Comparison of ENCODE assay signal across 8 cellular contexts in the genomic region with DNA sequence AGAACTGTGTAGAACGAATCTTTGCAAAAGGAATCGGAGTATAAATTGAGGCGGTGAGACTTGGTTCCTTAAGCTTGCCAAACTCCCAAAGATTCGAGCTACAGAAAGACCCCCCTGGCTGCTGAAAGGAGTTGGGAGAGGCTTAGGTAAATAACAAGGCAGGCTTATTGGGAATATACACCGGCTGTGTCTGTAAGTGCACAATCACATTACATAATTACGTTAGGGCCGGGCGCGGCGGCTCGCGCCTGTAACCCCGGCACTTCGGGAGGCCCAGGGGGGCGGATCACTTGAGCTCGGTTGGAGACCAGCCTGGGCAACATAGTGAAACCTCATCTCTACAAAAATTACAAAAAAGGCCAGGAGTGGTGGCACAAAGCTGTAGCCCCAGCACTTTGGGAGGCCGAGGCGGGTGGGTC. TPM values are rescaled to one million over a fixed set of nuclear protein-coding genes. Genes with fewer than 3 reads are reported as not detected.
DNase-seq lines count a peak whose midpoint lies in the region; ATAC-seq and TF ChIP-seq lines count a peak whose summit lies in the region.

No MANE protein-coding gene starts in this region.

- peak overlapping the region; percentile 29 to 78 (median 62) for H3K9ac ChIP-seq in BLaER1 treated with 17β-estradiol and CSF1 and Interleukin-3, amounts not matched to agents 10 nM and 100 nM
- no peak overlapping the region for H3K9ac ChIP-seq in HUES6 (ENCODE audit: low read length)

- H3K4me3 Mint-ChIP-seq in T-helper 1 cell treated with Interleukin-12 subunit alpha and Interleukin-12 subunit beta and Interleukin-4 antibody, amounts not matched to agents 30 μg/mL and 1 μg/mL, for 36 hours: peak overlapping the region; percentile 87

- H3K27ac Mint-ChIP-seq in T-helper 1 cell treated with Interleukin-12 subunit alpha and Interleukin-12 subunit beta and Interleukin-4 antibody, amounts not matched to agents 30 μg/mL and 1 μg/mL, for 36 hours: no peak overlapping the region

- H4K20me1 ChIP-seq in BLaER1 treated with 17β-estradiol and CSF1 and Interleukin-3, amounts not matched to agents 10 nM and 100 nM: peaks cover 0 to 10% (median 0%) of the 10 kb centered on the region in 11 experiments; a peak in 4 of 22 replicates

- peak overlapping the region; percentile 45 to 69 (median 56) for H3K4me3 ChIP-seq in BLaER1 treated with 17β-estradiol and CSF1 and Interleukin-3, amounts not matched to agents 10 nM and 100 nM
- peak overlapping the region; percentile 64 for H3K4me3 ChIP-seq in HUES6 (ENCODE audit: low read depth, low read length)
- H3K4me3 ChIP-seq in fibroblast of mammary gland (ENCODE audit: control insufficient read depth, low read depth, low read length): peak overlapping the region; percentile 58
- H3K4me3 ChIP-seq in psoas muscle: peak overlapping the region; percentile 56

- H3K27ac ChIP-seq in BLaER1 treated with 17β-estradiol and CSF1 and Interleukin-3, amounts not matched to agents 10 nM and 100 nM: peak overlapping the region in 8 of 11 experiments; percentile 1 to 42 (median 20); a peak in 7 of 22 replicates
- H3K27ac ChIP-seq in HUES6 (ENCODE audit: low read depth, low read length) (no peak overlapping the region), psoas muscle (no peak overlapping the region)

- peak overlapping the region; percentile 83 to 99 (median 94) for H3K4me2 ChIP-seq in BLaER1 treated with 17β-estradiol and CSF1 and Interleukin-3, amounts not matched to agents 10 nM and 100 nM

- peak in 3 of 4 donors; percentile 2 to 39 (median 23) for ATAC-seq in psoas muscle
- no peak for ATAC-seq in GM21576 (IDR thresholded peaks at IDR 0.05; ENCODE audit: unreplicated experiment)
- no peak for ATAC-seq in GM18520 (IDR thresholded peaks at IDR 0.05; ENCODE audit: unreplicated experiment)
- ATAC-seq in HG02610 (IDR thresholded peaks at IDR 0.05; ENCODE audit: unreplicated experiment): no peak

- peaks cover 0 to 7% (median 0%) of the 10 kb centered on the region in 11 experiments; a peak in 4 of 22 replicates for H3K36me3 ChIP-seq in BLaER1 treated with 17β-estradiol and CSF1 and Interleukin-3, amounts not matched to agents 10 nM and 100 nM
- H3K36me3 ChIP-seq in HUES6 (ENCODE audit: control insufficient read depth, insufficient read depth, low read length) (no peaks in the 10 kb centered on the region), psoas muscle (ENCODE audit: insufficient read depth in 1 of 2, low read depth in 1 of 2) (no peaks in the 10 kb centered on the region)

- peaks cover 20% of the 10 kb centered on the region for H3K27me3 Mint-ChIP-seq in T-helper 1 cell treated with Interleukin-12 subunit alpha and Interleukin-12 subunit beta and Interleukin-4 antibody, amounts not matched to agents 30 μg/mL and 1 μg/mL, for 36 hours (ENCODE audit: low read depth)

- H3K36me3 Mint-ChIP-seq in T-helper 1 cell treated with Interleukin-12 subunit alpha and Interleukin-12 subunit beta and Interleukin-4 antibody, amounts not matched to agents 30 μg/mL and 1 μg/mL, for 36 hours (ENCODE audit: low read depth): no peaks in the 10 kb centered on the region

- H3K4me1 Mint-ChIP-seq in T-helper 1 cell treated with Interleukin-12 subunit alpha and Interleukin-12 subunit beta and Interleukin-4 antibody, amounts not matched to agents 30 μg/mL and 1 μg/mL, for 36 hours (ENCODE audit: low read depth): peaks cover 13% of the 10 kb centered on the region

- 11 to 13% (median 11%) methylated on average over 18 of the region's 18 CpGs for WGBS in psoas muscle, 3 donors

- intact Hi-C loops in psoas muscle (cut with DNase I): loop anchor here in 1 of 2 donors (5.0 kb wide), 1 partner anchor 86 kb away; no protein-coding TSS in a partner anchor

- H3K9me3 ChIP-seq in BLaER1 treated with 17β-estradiol and CSF1 and Interleukin-3, amounts not matched to agents 10 nM and 100 nM (replicated peaks in 1 of 11): no peaks in the 10 kb centered on the region
- H3K9me3 ChIP-seq in HUES6 (ENCODE audit: control insufficient read depth, insufficient read depth, low read depth, low read length) (no peaks in the 10 kb centered on the region), psoas muscle (no peaks in the 10 kb centered on the region)

- DNase-seq in fibroblast of mammary gland (ENCODE audit: low read depth) (peak; percentile 22), psoas muscle (no peak)

- H3K4me1 ChIP-seq in BLaER1 treated with 17β-estradiol and CSF1 and Interleukin-3, amounts not matched to agents 10 nM and 100 nM: peaks cover 15 to 22% (median 19%) of the 10 kb centered on the region in 10 experiments
- peaks cover 15% of the 10 kb centered on the region for H3K4me1 ChIP-seq in HUES6 (ENCODE audit: control insufficient read depth, insufficient read depth, low read length)
- H3K4me1 ChIP-seq in psoas muscle: peaks cover 8% of the 10 kb centered on the region

- H3K9me3 Mint-ChIP-seq in T-helper 1 cell treated with Interleukin-12 subunit alpha and Interleukin-12 subunit beta and Interleukin-4 antibody, amounts not matched to agents 30 μg/mL and 1 μg/mL, for 36 hours: no peaks in the 10 kb centered on the region

- peaks cover 0 to 19% (median 13%) of the 10 kb centered on the region in 11 experiments; a peak in 12 of 22 replicates for H3K27me3 ChIP-seq in BLaER1 treated with 17β-estradiol and CSF1 and Interleukin-3, amounts not matched to agents 10 nM and 100 nM
- H3K27me3 ChIP-seq in HUES6 (ENCODE audit: control insufficient read depth, insufficient read depth, low read length): peaks cover 5% of the 10 kb centered on the region; the same call in 1 of the 2 replicates
- peaks cover 0 to 9% (median 0%) of the 10 kb centered on the region in 3 donors for H3K27me3 ChIP-seq in psoas muscle (ENCODE audit: insufficient read depth in 3 of 3, low read length in 2 of 3)

- no peak for TF ChIP-seq CTCF in fibroblast of mammary gland (conservative IDR thresholded peaks at IDR 0.05; ENCODE audit: control insufficient read depth, insufficient read depth, low read depth, low read length)
- no peak for TF ChIP-seq CTCF in psoas muscle (IDR thresholded peaks at IDR 0.05)

RNA-seq across cellular contexts. Expression of a gene that starts 12.2 kb away (rescaled TPM):
- total RNA-seq in psoas muscle: 10 to 100 TPM; 19.7 to 31.4 (median 25.4) TPM
- polyA plus RNA-seq in psoas muscle: 10 to 100 TPM in 1 of 3 donors, 1 to 10 TPM in 2; 5.9 to 44.1 (median 7.3) TPM

RNA-seq across cellular contexts. Expression of a gene that starts 16.6 kb away (rescaled TPM):
- under 1 TPM in 2 of 4 donors, not detected in 2; 0.18 to 0.23 TPM for total RNA-seq in psoas muscle
- under 1 TPM in 2 of 3 donors, not detected in 1; 0.04 to 0.18 TPM for polyA plus RNA-seq in psoas muscle

Comparison
In these comparisons a context has a peak if more than half of its experiments do, and no peak if none do; other contexts are left out.
1. H3K27ac ChIP-seq: peak in BLaER1 treated with 17β-estradiol and CSF1 and Interleukin-3, amounts not matched to agents 10 nM and 100 nM (8 of 11); none in HUES6 (single experiment) and psoas muscle (single experiment).
2. ATAC-seq: peak in psoas muscle (3 of 4); none in GM21576 (single experiment), GM18520 (single experiment) and HG02610 (single experiment).
3. Peak in every context shown above with its lines, with median percentiles within 50 percentile points of each other: H3K4me3 ChIP-seq.